1 cellular context compared by ENCODE assay signal in the genomic region with DNA sequence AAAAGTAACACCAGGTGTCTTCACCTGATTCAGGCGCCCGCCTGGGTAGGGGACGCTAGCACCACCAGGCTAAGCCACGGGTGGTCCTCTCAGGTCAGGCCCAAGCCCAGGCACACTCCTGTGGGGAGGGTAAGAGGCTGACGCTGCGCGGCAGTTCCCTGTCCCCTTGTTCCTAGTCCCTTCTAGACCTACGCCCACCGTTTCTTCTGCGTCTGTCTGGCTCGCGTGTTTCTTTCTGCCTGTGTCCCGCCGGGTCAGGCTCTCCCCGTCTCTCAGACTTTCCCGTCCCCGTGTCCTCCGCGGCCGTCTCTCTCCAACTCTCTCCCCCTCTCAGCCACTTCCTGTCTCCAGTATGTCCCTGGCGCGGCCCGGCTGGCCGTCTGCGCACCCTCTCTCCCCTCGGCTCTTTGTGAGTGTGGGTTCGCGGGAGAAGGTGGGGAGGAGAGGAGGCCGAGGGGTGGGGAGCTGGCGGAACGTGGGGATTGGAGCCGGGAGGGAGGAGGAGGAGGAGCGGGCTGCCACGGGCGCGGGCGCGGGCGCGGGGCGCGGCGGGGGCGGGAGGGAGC.
A peak's percentile ranks its signal among the peaks of the same experiment; 100 is the strongest.
TF ChIP-seq lines count a peak whose summit lies in the region.

No MANE protein-coding gene starts in this region.

TF ChIP-seq in K562, 482 proteins besides CTCF, POLR2A, EP300 and RAD21 (continued from another document):
- TF ChIP-seq ARID4B (CRISPR knock-in tag; IDR thresholded peaks at IDR 0.05) (peak; percentile 50; the same call in 1 of the 2 replicates), LARP7 (IDR thresholded peaks at IDR 0.05) (peak; percentile 82; the same call in 1 of the 2 replicates), YY1 (IDR thresholded peaks at IDR 0.05; ENCODE audit: borderline replicate concordance in 1 of 3, control insufficient read depth in 1 of 3, extremely low read depth in 1 of 3, insufficient read depth in 3 of 3, insufficient read length in 1 of 3, insufficient replicate concordance in 2 of 3, low read depth in 1 of 3, low read length in 2 of 3) (peak in 1 of 3 experiments; percentile 5), IRF9 (tag; IDR thresholded peaks at IDR 0.05) (no peak), RBFOX2 (IDR thresholded peaks at IDR 0.05; ENCODE audit: low read depth, low read length) (peak; percentile 80), ZNF583 (CRISPR knock-in tag; IDR thresholded peaks at IDR 0.05) (no peak), DPF2 (IDR thresholded peaks at IDR 0.05) (peak; percentile 70; the same call in 1 of the 2 replicates), DACH1 (IDR thresholded peaks at IDR 0.05; ENCODE audit: partially characterized antibody) (no peak), TAF7 (tag; IDR thresholded peaks at IDR 0.05) (peak; percentile 59), MYNN (IDR thresholded peaks at IDR 0.05) (peak; percentile 38; the same call in 1 of the 2 replicates), MYNN (CRISPR knock-in tag; IDR thresholded peaks at IDR 0.05) (no peak), ELF4 (CRISPR knock-in tag; IDR thresholded peaks at IDR 0.05) (peak; percentile 91), ELF1 (tag; IDR thresholded peaks at IDR 0.05) (peak; percentile 82), SPI1 (IDR thresholded peaks at IDR 0.05; ENCODE audit: borderline replicate concordance, low read depth, low read length) (peak; percentile 76), TRIM24 (IDR thresholded peaks at IDR 0.05) (0 out of 4 replicates have a peak, but pooled peaks of 1 of the 2 experiments have one; percentile 17), NFRKB (IDR thresholded peaks at IDR 0.05; ENCODE audit: low read depth) (peak; percentile 52; the same call in 1 of the 2 replicates), RFX1 (IDR thresholded peaks at IDR 0.05) (no peak), ARID1B (IDR thresholded peaks at IDR 0.05) (peak; percentile 35; the same call in 1 of the 2 replicates), ZNF609 (CRISPR knock-in tag; IDR thresholded peaks at IDR 0.05; ENCODE audit: borderline replicate concordance) (0 out of 2 replicates have a peak, but pooled peaks have one; percentile 16), ARID2 (IDR thresholded peaks at IDR 0.05) (0 out of 2 replicates have a peak, but pooled peaks have one; percentile 5), ETV1 (tag; conservative IDR thresholded peaks at IDR 0.05; ENCODE audit: low read depth) (peak; percentile 72), TBP (optimal IDR thresholded peaks at IDR 0.05; ENCODE audit: low read depth, low read length) (no peak), ZNF436 (CRISPR knock-in tag; IDR thresholded peaks at IDR 0.05) (0 out of 2 replicates have a peak, but pooled peaks have one; percentile 24), ZNF121 (CRISPR knock-in tag; conservative IDR thresholded peaks at IDR 0.05) (no peak), POLR2G (IDR thresholded peaks at IDR 0.05; ENCODE audit: low read depth, low read length) (peak; percentile 87), NRF1 (conservative IDR thresholded peaks at IDR 0.05 in 1 of 2, IDR thresholded peaks at IDR 0.05 in 1 of 2) (peak; percentile 71 to 75), DNMT1 (IDR thresholded peaks at IDR 0.05) (peak; percentile 59; the same call in 1 of the 2 replicates), ZBTB40 (IDR thresholded peaks at IDR 0.05) (peak; percentile 73), ZBTB40 (CRISPR knock-in tag; IDR thresholded peaks at IDR 0.05) (no peak)
- TF ChIP-seq, protein P1, sequence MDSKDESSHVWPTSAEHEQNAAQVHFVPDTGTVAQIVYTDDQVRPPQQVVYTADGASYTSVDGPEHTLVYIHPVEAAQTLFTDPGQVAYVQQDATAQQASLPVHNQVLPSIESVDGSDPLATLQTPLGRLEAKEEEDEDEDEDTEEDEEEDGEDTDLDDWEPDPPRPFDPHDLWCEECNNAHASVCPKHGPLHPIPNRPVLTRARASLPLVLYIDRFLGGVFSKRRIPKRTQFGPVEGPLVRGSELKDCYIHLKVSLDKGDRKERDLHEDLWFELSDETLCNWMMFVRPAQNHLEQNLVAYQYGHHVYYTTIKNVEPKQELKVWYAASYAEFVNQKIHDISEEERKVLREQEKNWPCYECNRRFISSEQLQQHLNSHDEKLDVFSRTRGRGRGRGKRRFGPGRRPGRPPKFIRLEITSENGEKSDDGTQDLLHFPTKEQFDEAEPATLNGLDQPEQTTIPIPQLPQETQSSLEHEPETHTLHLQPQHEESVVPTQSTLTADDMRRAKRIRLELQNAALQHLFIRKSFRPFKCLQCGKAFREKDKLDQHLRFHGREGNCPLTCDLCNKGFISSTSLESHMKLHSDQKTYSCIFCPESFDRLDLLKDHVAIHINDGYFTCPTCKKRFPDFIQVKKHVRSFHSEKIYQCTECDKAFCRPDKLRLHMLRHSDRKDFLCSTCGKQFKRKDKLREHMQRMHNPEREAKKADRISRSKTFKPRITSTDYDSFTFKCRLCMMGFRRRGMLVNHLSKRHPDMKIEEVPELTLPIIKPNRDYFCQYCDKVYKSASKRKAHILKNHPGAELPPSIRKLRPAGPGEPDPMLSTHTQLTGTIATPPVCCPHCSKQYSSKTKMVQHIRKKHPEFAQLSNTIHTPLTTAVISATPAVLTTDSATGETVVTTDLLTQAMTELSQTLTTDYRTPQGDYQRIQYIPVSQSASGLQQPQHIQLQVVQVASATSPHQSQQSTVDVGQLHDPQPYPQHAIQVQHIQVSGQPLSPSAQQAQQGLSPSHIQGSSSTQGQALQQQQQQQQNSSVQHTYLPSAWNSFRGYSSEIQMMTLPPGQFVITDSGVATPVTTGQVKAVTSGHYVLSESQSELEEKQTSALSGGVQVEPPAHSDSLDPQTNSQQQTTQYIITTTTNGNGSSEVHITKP (IDR thresholded peaks at IDR 0.05; ENCODE audit: partially characterized antibody): peak; percentile 47
